ENCODE assay signal across 1 cellular context in genomic region chr14:100135073-100135472, GRCh38.
TF ChIP-seq lines count a peak whose summit lies in the region.

No MANE protein-coding gene starts in this region.

TF ChIP-seq in GM12878, 131 proteins besides CTCF, POLR2A, EP300 and RAD21:
- no peak for TF ChIP-seq KLF5 (IDR thresholded peaks at IDR 0.05; ENCODE audit: partially characterized antibody)
- no peak for TF ChIP-seq SKIL (IDR thresholded peaks at IDR 0.05; ENCODE audit: low read depth, poor library complexity, severe bottlenecking)
